In the genomic region with DNA sequence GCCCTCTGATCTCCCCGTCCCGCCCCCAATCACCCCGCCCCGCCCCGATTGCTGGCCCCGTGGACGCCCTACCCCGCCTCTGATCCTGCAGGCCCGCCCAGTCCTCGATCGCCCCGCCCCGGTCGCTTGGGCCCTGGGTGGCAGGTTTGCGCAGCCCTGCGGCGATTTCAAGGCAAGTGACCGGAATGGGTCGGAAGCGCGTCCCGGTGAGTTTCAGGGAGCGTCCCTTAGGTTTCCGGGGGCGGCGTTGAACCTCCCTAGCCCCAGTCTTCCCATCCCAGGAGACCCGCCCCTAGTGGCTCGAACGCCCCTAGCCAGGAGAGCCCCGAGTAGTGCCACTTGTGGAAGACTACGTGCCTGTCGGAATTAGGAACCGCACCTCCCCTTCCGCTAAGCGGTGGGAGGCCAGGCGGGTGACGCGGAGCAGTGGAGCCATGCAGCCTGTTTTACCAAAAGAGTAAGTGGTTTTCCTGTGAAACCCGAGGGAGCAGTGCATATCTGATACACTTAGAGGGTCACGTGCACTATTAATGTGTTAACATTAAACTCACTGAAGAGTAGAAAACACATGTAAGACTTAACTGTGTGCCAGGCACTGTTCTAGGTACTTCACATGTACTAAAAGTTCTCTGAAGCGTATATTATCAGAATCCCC, we compare ENCODE assay signal across 8 cellular contexts. TPM values are rescaled to one million over a fixed set of nuclear protein-coding genes. Genes with fewer than 3 reads are reported as not detected.
DNase-seq lines count a peak whose midpoint lies in the region; ATAC-seq and TF ChIP-seq lines count a peak whose summit lies in the region.

No MANE protein-coding gene starts in this region.

- peak overlapping the region; percentile 95 for H3K23ac ChIP-seq in neuronal stem cell (ENCODE audit: low read depth, low read length, poor library complexity)

- H3K27me3 ChIP-seq in foreskin keratinocyte (no peaks in the 10 kb centered on the region), neuronal stem cell (ENCODE audit: control insufficient read depth in 3 of 3, insufficient read depth in 3 of 3, low read depth in 1 of 3, low read length in 3 of 3) (peaks cover 0 to 49% (median 9%) of the 10 kb centered on the region in 3 experiments)

- peak overlapping the region; percentile 45 to 82 for H3K4me3 ChIP-seq in neuronal stem cell (ENCODE audit: low read length in 2 of 2)

- H2BK120ac ChIP-seq in neuronal stem cell (ENCODE audit: low read depth, low read length), result no peak overlapping the region

- H2BK12ac ChIP-seq in neuronal stem cell (ENCODE audit: low read length), result no peak overlapping the region

- H3K36me3 ChIP-seq in neuronal stem cell (replicated peaks in 1 of 2; ENCODE audit: control insufficient read depth in 2 of 2, insufficient read depth in 2 of 2, low read length in 2 of 2), result no peaks in the 10 kb centered on the region

- H2AK5ac ChIP-seq in neuronal stem cell (ENCODE audit: low read depth, low read length), result no peak overlapping the region

- peak overlapping the region; percentile 46 for H2BK15ac ChIP-seq in neuronal stem cell (ENCODE audit: low read length)

- H4K8ac ChIP-seq in neuronal stem cell (ENCODE audit: low read depth, low read length), result peak overlapping the region; percentile 86

- H3K14ac ChIP-seq in neuronal stem cell (ENCODE audit: low read length), result no peak overlapping the region

- H2AFZ ChIP-seq in neuronal stem cell (ENCODE audit: low read length), result peak overlapping the region; percentile 88

- no peak overlapping the region for H3K4ac ChIP-seq in neuronal stem cell (ENCODE audit: low read length)

- no peak overlapping the region for H2BK5ac ChIP-seq in neuronal stem cell (ENCODE audit: low read length)

- DNase-seq in Daoy (ENCODE audit: low read depth), result peak; percentile 91
- DNase-seq in KG1 (lab: John Stamatoyannopoulos, UW), result peak; percentile 94
- DNase-seq in SHP77 (lab: John Stamatoyannopoulos, UW), result peak; percentile 44 to 61
- DNase-seq in activated gamma-delta T cell (lab: John Stamatoyannopoulos, UW), result peak; percentile 70
- DNase-seq in foreskin keratinocyte, result peak in 1 of 2 donors; percentile 54
- peak; percentile 77 for DNase-seq in neuronal stem cell (ENCODE audit: low spot score)
- DNase-seq in substantia nigra (lab: John Stamatoyannopoulos, UW), result peak in 46 of 49 donors; percentile 2 to 75 (median 34)

- H3K4me1 ChIP-seq in foreskin keratinocyte, result no peaks in the 10 kb centered on the region
- no peaks in the 10 kb centered on the region for H3K4me1 ChIP-seq in neuronal stem cell (ENCODE audit: control insufficient read depth in 2 of 2, insufficient read depth in 1 of 2, low read depth in 1 of 2, low read length in 2 of 2)

- H3K4me2 ChIP-seq in neuronal stem cell (ENCODE audit: insufficient read depth, low read length, poor library complexity, severe bottlenecking), result peak overlapping the region; percentile 89

- peak overlapping the region; percentile 86 for H3K18ac ChIP-seq in neuronal stem cell (ENCODE audit: low read length)

- ATAC-seq in GM21717 (IDR thresholded peaks at IDR 0.05; ENCODE audit: unreplicated experiment) (peak; percentile 81), foreskin keratinocyte (peak; percentile 93)

- no peak overlapping the region for H3K9ac ChIP-seq in neuronal stem cell (ENCODE audit: low read depth, low read length, poor library complexity)

- no CpG with 5 or more reads among the region's 41 CpGs for WGBS in neuronal stem cell (ENCODE audit: extremely low coverage in 2 of 2, insufficient read length in 2 of 2, insufficient replicate concordance in 1 of 2), 2 donors

- no peak overlapping the region for H4K91ac ChIP-seq in neuronal stem cell (ENCODE audit: low read depth, low read length, poor library complexity)

- peak; percentile 30 for TF ChIP-seq CTCF in foreskin keratinocyte (conservative IDR thresholded peaks at IDR 0.05)

- H3K27ac ChIP-seq in foreskin keratinocyte (no peak overlapping the region), neuronal stem cell (replicated peaks; ENCODE audit: low read length) (no peak overlapping the region), substantia nigra (ENCODE audit: low read depth, low read length, poor library complexity, severe bottlenecking) (peak overlapping the region; percentile 24)

- no peaks in the 10 kb centered on the region for H3K79me1 ChIP-seq in neuronal stem cell (ENCODE audit: low read depth, low read length)

- peaks cover 2 to 10% of the 10 kb centered on the region in 2 donors for H3K9me3 ChIP-seq in neuronal stem cell (replicated peaks in 1 of 2; ENCODE audit: control insufficient read depth in 2 of 2, insufficient read depth in 1 of 2, low read depth in 1 of 2, low read length in 2 of 2)

RNA-seq across cellular contexts. Expression of a gene that starts 0.3 kb away (rescaled TPM):
- 0.23 and 0.24 TPM in 2 replicates for total RNA-seq in Daoy (2014; rRNA removed; shearing (Covaris generic))
- 0.07 and 0.24 TPM in 2 replicates for total RNA-seq in foreskin keratinocyte
- polyA plus RNA-seq in foreskin keratinocyte, result 0.06 and 0.07 TPM in 2 replicates
- 0.04 TPM for polyA plus RNA-seq in neuronal stem cell (2013, experiment 1 of 2)
- polyA plus RNA-seq in neuronal stem cell (2013, experiment 2 of 2), result 0.06 TPM
